Comparison of ENCODE assay signal across 21 cellular contexts in the genomic region with DNA sequence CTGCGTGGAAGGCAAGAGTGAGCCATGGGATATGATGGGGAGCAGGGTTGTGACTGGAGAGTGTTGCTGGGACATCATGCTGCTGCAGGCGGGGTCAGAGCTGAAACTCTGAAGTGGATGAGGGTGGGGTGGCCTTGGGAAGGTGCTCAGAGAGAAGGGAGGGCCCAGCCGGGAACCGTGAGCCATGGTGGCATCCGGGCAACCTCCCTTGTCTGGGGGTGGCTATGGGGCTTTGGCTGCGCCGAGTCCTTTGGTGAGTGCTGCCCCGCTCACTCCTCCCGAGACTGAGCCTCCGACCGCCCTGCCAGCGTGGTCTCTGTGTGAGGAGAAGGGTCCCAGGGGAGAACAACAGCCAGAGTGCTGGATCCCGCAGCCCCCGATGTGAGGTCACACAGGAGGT.
A peak's percentile ranks its signal among the peaks of the same experiment; 100 is the strongest.
DNase-seq lines count a peak whose midpoint lies in the region; ATAC-seq, FAIRE-seq and TF ChIP-seq lines count a peak whose summit lies in the region.
"Had no signal": no experiment of that assay in that cellular context is flagged by ENCODE, and none has a peak within 500 bp of the region (broad histone marks: within the 10 kb centered on the region; RNA-seq: fewer than 3 reads in every experiment).

No MANE protein-coding gene starts in this region.

- no peak for DNase-seq in activated CD4-positive, alpha-beta T cell treated with anti-CD3 and anti-CD28 coated beads, Interleukin-2, amount 10 ng/mL, durations not matched to agents 7 days and 5 days
- DNase-seq in activated CD4-positive, alpha-beta T cell treated with anti-CD3 and anti-CD28 coated beads, Interleukin-2, amount 10 ng/mL, durations not matched to agents 24 days and 14 days, result no peak
- DNase-seq in kidney, result peak; percentile 30
- peak; percentile 27 for DNase-seq in sigmoid colon
- DNase-seq in UCSD-AML1 (lab: John Stamatoyannopoulos, UW; ENCODE audit: unreplicated experiment), result no peak
- no peak for DNase-seq in upper lobe of left lung
- DNase-seq in NK-92 treated with Interleukin-12 subunit alpha and Interleukin-12 subunit beta, amount 100 ng/mL, for 24 hours (lab: John Stamatoyannopoulos, UW), result no peak
- DNase-seq: AML-193; Calu3; CD8-positive, alpha-beta T cell; DMS79 treated with DMSO at 0.1 percent for 48 hours; GF-D8; H7; HFFc6 had no signal

- 77 to 84% methylated on average over 14 of the region's 14 CpGs for WGBS in sigmoid colon, 2 donors
- 76 to 82% methylated on average over 8 to 14 of the region's 14 CpGs for WGBS in upper lobe of left lung, 2 donors

- POLR2A ChIA-PET in activated CD4-positive, alpha-beta T cell treated with anti-CD3 and anti-CD28 coated beads, Interleukin-2, amount 10 ng/mL, durations not matched to agents 7 days and 5 days (lab: Charles Lee), result no interaction called here

- TF ChIP-seq POLR2A in sigmoid colon (IDR thresholded peaks at IDR 0.05) (no peak), upper lobe of left lung (IDR thresholded peaks at IDR 0.05) (no peak)

- H3K27me3 ChIP-seq in sigmoid colon (peaks cover 0 to 13% (median 0%) of the 10 kb centered on the region in 3 donors), upper lobe of left lung (no peaks in the 10 kb centered on the region)

- TF ChIP-seq EP300 in sigmoid colon (IDR thresholded peaks at IDR 0.05) (no peak), upper lobe of left lung (IDR thresholded peaks at IDR 0.05) (no peak)

- no peaks in the 10 kb centered on the region for H3K4me1 ChIP-seq in kidney (ENCODE audit: control insufficient read depth in 1 of 2, insufficient read depth in 1 of 2, low read depth in 1 of 2, low read length in 2 of 2)
- peaks cover 0 to 11% (median 2%) of the 10 kb centered on the region in 4 donors for H3K4me1 ChIP-seq in sigmoid colon
- peaks cover 0 to 2% (median 0%) of the 10 kb centered on the region in 4 donors for H3K4me1 ChIP-seq in upper lobe of left lung
- H3K4me1 ChIP-seq: A549 had no signal

- H3K4me3 ChIP-seq in kidney (ENCODE audit: low read length in 2 of 2), result no peak overlapping the region
- H3K4me3 ChIP-seq in sigmoid colon, result no peak overlapping the region
- H3K4me3 ChIP-seq in upper lobe of left lung, result no peak overlapping the region
- H3K4me3 ChIP-seq: A549, GM23338 had no signal

- no peak overlapping the region for H3K4me3 Mint-ChIP-seq in activated CD4-positive, alpha-beta T cell treated with anti-CD3 and anti-CD28 coated beads, Interleukin-2, amount 10 ng/mL, durations not matched to agents 7 days and 5 days
- H3K4me3 Mint-ChIP-seq in activated CD4-positive, alpha-beta T cell treated with anti-CD3 and anti-CD28 coated beads, Interleukin-2, amount 10 ng/mL, durations not matched to agents 24 days and 14 days, result no peak overlapping the region
- H3K4me3 Mint-ChIP-seq: CD8-positive, alpha-beta T cell; GM23338; HFFc6; IgD-negative memory B cell had no signal

- H3K36me3 Mint-ChIP-seq in activated CD4-positive, alpha-beta T cell treated with anti-CD3 and anti-CD28 coated beads, Interleukin-2, amount 10 ng/mL, durations not matched to agents 7 days and 5 days (ENCODE audit: low read depth), result no peaks in the 10 kb centered on the region
- H3K36me3 Mint-ChIP-seq in activated CD4-positive, alpha-beta T cell treated with anti-CD3 and anti-CD28 coated beads, Interleukin-2, amount 10 ng/mL, durations not matched to agents 24 days and 14 days (ENCODE audit: low read depth), result no peaks in the 10 kb centered on the region
- H3K36me3 Mint-ChIP-seq: CD8-positive, alpha-beta T cell; IgD-negative memory B cell had no signal

- no peak overlapping the region for H3K27ac ChIP-seq in kidney (ENCODE audit: low read depth in 2 of 2, low read length in 2 of 2)
- H3K27ac ChIP-seq in sigmoid colon, result no peak overlapping the region
- no peak overlapping the region for H3K27ac ChIP-seq in upper lobe of left lung
- H3K27ac ChIP-seq: 22Rv1, A549, C4-2B had no signal

- intact Hi-C loops in activated CD4-positive, alpha-beta T cell treated with anti-CD3 and anti-CD28 coated beads, Interleukin-2, amount 10 ng/mL, durations not matched to agents 24 days and 14 days (cut with micrococcal nuclease), result no loop called here
- intact Hi-C loops in kidney (cut with DNase I), result no loop called here
- intact Hi-C loops in sigmoid colon (cut with DNase I), result no loop called here

- no peak overlapping the region for H3K9ac ChIP-seq in kidney (ENCODE audit: low read length in 2 of 2)

- no peaks in the 10 kb centered on the region for H3K9me3 Mint-ChIP-seq in activated CD4-positive, alpha-beta T cell treated with anti-CD3 and anti-CD28 coated beads, Interleukin-2, amount 10 ng/mL, durations not matched to agents 7 days and 5 days
- H3K9me3 Mint-ChIP-seq in activated CD4-positive, alpha-beta T cell treated with anti-CD3 and anti-CD28 coated beads, Interleukin-2, amount 10 ng/mL, durations not matched to agents 24 days and 14 days, result no peaks in the 10 kb centered on the region
- H3K9me3 Mint-ChIP-seq: CD8-positive, alpha-beta T cell; GM23338 had no signal

- TF ChIP-seq CTCF in kidney (IDR thresholded peaks at IDR 0.05; ENCODE audit: borderline replicate concordance, extremely low read depth, insufficient read depth) (no peak), sigmoid colon (IDR thresholded peaks at IDR 0.05) (no peak), upper lobe of left lung (IDR thresholded peaks at IDR 0.05) (no peak)

- H3K27ac Mint-ChIP-seq in activated CD4-positive, alpha-beta T cell treated with anti-CD3 and anti-CD28 coated beads, Interleukin-2, amount 10 ng/mL, durations not matched to agents 7 days and 5 days, result peak overlapping the region; percentile 57
- no peak overlapping the region for H3K27ac Mint-ChIP-seq in activated CD4-positive, alpha-beta T cell treated with anti-CD3 and anti-CD28 coated beads, Interleukin-2, amount 10 ng/mL, durations not matched to agents 24 days and 14 days
- H3K27ac Mint-ChIP-seq: CD8-positive, alpha-beta T cell; GM23338; HFFc6; IgD-negative memory B cell had no signal

- no peak for FAIRE-seq in kidney (lab: Jason Lieb, UNC)
- FAIRE-seq: A549, HepG2 had no signal

- H3K27me3 Mint-ChIP-seq in activated CD4-positive, alpha-beta T cell treated with anti-CD3 and anti-CD28 coated beads, Interleukin-2, amount 10 ng/mL, durations not matched to agents 7 days and 5 days, result no peaks in the 10 kb centered on the region
- no peaks in the 10 kb centered on the region for H3K27me3 Mint-ChIP-seq in activated CD4-positive, alpha-beta T cell treated with anti-CD3 and anti-CD28 coated beads, Interleukin-2, amount 10 ng/mL, durations not matched to agents 24 days and 14 days

- H3K4me1 Mint-ChIP-seq in activated CD4-positive, alpha-beta T cell treated with anti-CD3 and anti-CD28 coated beads, Interleukin-2, amount 10 ng/mL, durations not matched to agents 7 days and 5 days, result no peaks in the 10 kb centered on the region
- H3K4me1 Mint-ChIP-seq in activated CD4-positive, alpha-beta T cell treated with anti-CD3 and anti-CD28 coated beads, Interleukin-2, amount 10 ng/mL, durations not matched to agents 24 days and 14 days, result no peaks in the 10 kb centered on the region

- CTCF ChIA-PET in activated CD4-positive, alpha-beta T cell treated with anti-CD3 and anti-CD28 coated beads, Interleukin-2, amount 10 ng/mL, durations not matched to agents 7 days and 5 days (lab: Charles Lee), result no interaction called here

- no peak for ATAC-seq in upper lobe of left lung (ENCODE audit: low FRiP score in 2 of 2)
- ATAC-seq: A549; CD8-positive, alpha-beta T cell; GM23338; HCT116; HepG2 had no signal

- H3K9me3 ChIP-seq in kidney (ENCODE audit: control insufficient read depth in 1 of 2, low read length in 2 of 2), result no peaks in the 10 kb centered on the region
- no peaks in the 10 kb centered on the region for H3K9me3 ChIP-seq in sigmoid colon
- no peaks in the 10 kb centered on the region for H3K9me3 ChIP-seq in upper lobe of left lung
- H3K9me3 ChIP-seq: A549 had no signal

- H3K36me3 ChIP-seq in kidney (ENCODE audit: control insufficient read depth in 1 of 2, insufficient read depth in 2 of 2, low read length in 2 of 2), result no peaks in the 10 kb centered on the region
- H3K36me3 ChIP-seq in sigmoid colon, result no peaks in the 10 kb centered on the region
- H3K36me3 ChIP-seq in upper lobe of left lung, result no peaks in the 10 kb centered on the region

Comparison
In these comparisons a context has a peak if more than half of its experiments do, and no peak if none do; other contexts are left out.
1. DNase-seq: peak in kidney (single experiment) and sigmoid colon (single experiment); none in activated CD4-positive, alpha-beta T cell treated with anti-CD3 and anti-CD28 coated beads, Interleukin-2, amount 10 ng/mL, durations not matched to agents 7 days and 5 days (single experiment), activated CD4-positive, alpha-beta T cell treated with anti-CD3 and anti-CD28 coated beads, Interleukin-2, amount 10 ng/mL, durations not matched to agents 24 days and 14 days (single experiment), UCSD-AML1 (single experiment), upper lobe of left lung (0 of 2) and NK-92 treated with Interleukin-12 subunit alpha and Interleukin-12 subunit beta, amount 100 ng/mL, for 24 hours (single experiment).